In genomic region chr10:43350139-43350538, GRCh38 we compare ENCODE assay signal across 2 cellular contexts.
TF ChIP-seq lines count a peak whose summit lies in the region.

No MANE protein-coding gene starts in this region.

TF ChIP-seq in IMR-90, 13 proteins besides CTCF, POLR2A, EP300 and RAD21:
- TF ChIP-seq RCOR1 (IDR thresholded peaks at IDR 0.05; ENCODE audit: insufficient replicate concordance, low read length) (no peak), BHLHE40 (IDR thresholded peaks at IDR 0.05; ENCODE audit: low read depth, low read length) (no peak), MAZ (IDR thresholded peaks at IDR 0.05; ENCODE audit: borderline replicate concordance, low read depth, low read length) (no peak), USF2 (IDR thresholded peaks at IDR 0.05; ENCODE audit: low read depth, low read length) (no peak), RFX5 (IDR thresholded peaks at IDR 0.05; ENCODE audit: low read depth, low read length) (no peak), NFE2L2 (IDR thresholded peaks at IDR 0.05; ENCODE audit: low read depth, low read length) (no peak), CHD1 (IDR thresholded peaks at IDR 0.05; ENCODE audit: low read depth, low read length) (no peak), MXI1 (IDR thresholded peaks at IDR 0.05; ENCODE audit: borderline replicate concordance, low read depth, low read length) (no peak), CEBPB (IDR thresholded peaks at IDR 0.05; ENCODE audit: low read depth, low read length) (no peak), FOS (IDR thresholded peaks at IDR 0.05; ENCODE audit: low read depth, low read length) (no peak), SMC3 (IDR thresholded peaks at IDR 0.05; ENCODE audit: low read depth, low read length) (no peak), ELK1 (IDR thresholded peaks at IDR 0.05; ENCODE audit: borderline replicate concordance, low read depth, low read length) (no peak), MAFK (IDR thresholded peaks at IDR 0.05; ENCODE audit: low read depth, low read length) (no peak)

TF ChIP-seq in GM23338, 12 proteins besides CTCF, POLR2A, EP300 and RAD21:
- no peak for TF ChIP-seq JUNB (IDR thresholded peaks at IDR 0.05; ENCODE audit: unreplicated experiment)
- TF ChIP-seq ZNF331 (CRISPR knock-in tag; IDR thresholded peaks at IDR 0.05; ENCODE audit: low read depth): no peak
- TF ChIP-seq POLR2AphosphoS5 (IDR thresholded peaks at IDR 0.05; ENCODE audit: low read depth): no peak
- no peak for TF ChIP-seq ETS1 (IDR thresholded peaks at IDR 0.05)
- TF ChIP-seq NANOG (IDR thresholded peaks at IDR 0.05; ENCODE audit: borderline replicate concordance): no peak
